Comparison of ENCODE assay signal across 34 cellular contexts in genomic region chr11:3346587-3346986, GRCh38.
"Had no signal": no experiment of that assay in that cellular context is flagged by ENCODE, and none has a peak within 500 bp of the region (broad histone marks: within the 10 kb centered on the region; RNA-seq: fewer than 3 reads in every experiment).

No MANE protein-coding gene starts in this region.

- H3K27me3 ChIP-seq: MG63 had no signal

- H3K9me3 ChIP-seq: MG63 had no signal

- DNase-seq: Karpas-422, Kasumi-1, MG63, MM.1S, MV-4-11, NCI-H1048, NCI-H1092, NCI-H1092 treated with DMSO at 0.1 percent for 48 hours, NCI-H1105, NCI-H1105 treated with DMSO at 0.1 percent for 48 hours, NCI-H1417, NCI-H1417 treated with DMSO at 0.1 percent for 48 hours, NCI-H1436, NCI-H1436 treated with DMSO at 0.1 percent for 48 hours, NCI-H146, NCI-H1694, NCI-H1694 treated with DMSO at 0.1 percent for 48 hours, NCI-H187, NCI-H187 treated with DMSO at 0.1 percent for 48 hours, NCI-H1930, NCI-H2029 treated with DMSO at 0.1 percent for 48 hours, NCI-H2081, NCI-H2081 treated with DMSO at 0.1 percent for 48 hours, NCI-H2107, NCI-H2171, NCI-H2171 treated with DMSO at 0.1 percent for 48 hours, NCI-H2227 treated with DMSO at 0.1 percent for 48 hours, NCI-H226, NCI-H345, NCI-H446, NCI-H446 treated with DMSO at 0.1 percent for 48 hours, NCI-H510A, NCI-H510A treated with DMSO at 0.1 percent for 48 hours had no signal

- H3K27ac ChIP-seq: KMS-11 had no signal

- H3K36me3 ChIP-seq: MG63 had no signal

- H3K4me2 ChIP-seq: KMS-11 had no signal

- H3K4me3 ChIP-seq: MG63 had no signal
